ENCODE assay signal across 16 cellular contexts in genomic region chr10:103784723-103785418, GRCh38.
DNase-seq lines count a peak whose midpoint lies in the region; ATAC-seq, FAIRE-seq and TF ChIP-seq lines count a peak whose summit lies in the region.
"Had no signal": no experiment of that assay in that cellular context is flagged by ENCODE, and none has a peak within 500 bp of the region (broad histone marks: within the 10 kb centered on the region; RNA-seq: fewer than 3 reads in every experiment).

No MANE protein-coding gene starts in this region.

- TF ChIP-seq CTCF in H1 (IDR thresholded peaks at IDR 0.05; ENCODE audit: control extremely low read depth in 1 of 3, insufficient read depth in 1 of 3, low read depth in 1 of 3, low read length in 3 of 3) = no peak

- H3K4me1 ChIP-seq in H1 (replicated peaks in 1 of 4; ENCODE audit: control insufficient read depth in 3 of 4, insufficient read depth in 4 of 4, low read length in 3 of 4) (peaks cover 0 to 2% (median 0%) of the 10 kb centered on the region in 4 experiments; a peak in 2 of 7 replicates), neuronal stem cell (ENCODE audit: control insufficient read depth in 2 of 2, insufficient read depth in 1 of 2, low read depth in 1 of 2, low read length in 2 of 2) (peaks cover 0 to 4% of the 10 kb centered on the region in 2 donors)
- H3K4me1 ChIP-seq: BE2C had no signal

- no peak overlapping the region for H2BK20ac ChIP-seq in H1 (ENCODE audit: low read length)

- H4K91ac ChIP-seq in H1 (replicated peaks; ENCODE audit: insufficient read length, low read length) (no peak overlapping the region), neuronal stem cell (ENCODE audit: low read depth, low read length, poor library complexity) (no peak overlapping the region)

- no peak overlapping the region for H2AK5ac ChIP-seq in H1 (ENCODE audit: low read depth, low read length)
- H2AK5ac ChIP-seq in neuronal stem cell (ENCODE audit: low read depth, low read length) = peak overlapping the region; percentile 92

- H3K4me3 ChIP-seq in H1 (ENCODE audit: extremely low read depth in 1 of 4, insufficient read depth in 2 of 4, low read depth in 3 of 4, low read length in 4 of 4) (no peak overlapping the region), neuronal stem cell (ENCODE audit: low read length in 2 of 2) (no peak overlapping the region)
- H3K4me3 ChIP-seq: skin epidermis, uterus had no signal

- no peak overlapping the region for H2BK12ac ChIP-seq in H1 (ENCODE audit: low read depth, low read length)
- H2BK12ac ChIP-seq in neuronal stem cell (ENCODE audit: low read length) = no peak overlapping the region

- no peak for TF ChIP-seq RAD21 in H1 (IDR thresholded peaks at IDR 0.05 in 1 of 2, conservative IDR thresholded peaks at IDR 0.05 in 1 of 2; ENCODE audit: low read depth in 2 of 2, low read length in 2 of 2)

- no peak for TF ChIP-seq POLR2A in H1 (IDR thresholded peaks at IDR 0.05; ENCODE audit: control extremely low read depth in 1 of 2, low read depth in 2 of 2, low read length in 2 of 2)

- no peak for ATAC-seq in GM21825 (IDR thresholded peaks at IDR 0.05; ENCODE audit: unreplicated experiment)

- POLR2A ChIA-PET in H1 (lab: Charles Lee; ENCODE audit: partially characterized antibody) = interaction anchor here (1.0 kb wide), 1 partner anchor 30 kb away, joined by 3 read pairs; no protein-coding TSS in a partner anchor

- no peak for TF ChIP-seq EP300 in H1 (IDR thresholded peaks at IDR 0.05; ENCODE audit: borderline replicate concordance in 1 of 2, low read depth in 2 of 2, low read length in 2 of 2)

- H3K36me3 ChIP-seq in H1 (ENCODE audit: control insufficient read depth in 2 of 4, insufficient read depth in 4 of 4, low read length in 3 of 4) (no peaks in the 10 kb centered on the region), neuronal stem cell (replicated peaks in 1 of 2; ENCODE audit: control insufficient read depth in 2 of 2, insufficient read depth in 2 of 2, low read length in 2 of 2) (peaks cover 0 to 4% of the 10 kb centered on the region in 2 donors)
- H3K36me3 ChIP-seq: uterus had no signal

- no peak overlapping the region for H3K14ac ChIP-seq in H1 (ENCODE audit: insufficient read length)
- H3K14ac ChIP-seq in neuronal stem cell (ENCODE audit: low read length) = no peak overlapping the region

- no peak overlapping the region for H2BK5ac ChIP-seq in H1 (ENCODE audit: low read depth, low read length)
- H2BK5ac ChIP-seq in neuronal stem cell (ENCODE audit: low read length) = peak overlapping the region; percentile 67

- H2AFZ ChIP-seq in H1 (ENCODE audit: low read length) = no peak overlapping the region
- no peak overlapping the region for H2AFZ ChIP-seq in neuronal stem cell (ENCODE audit: low read length)

- H3K9ac ChIP-seq in H1 (replicated peaks in 1 of 4; ENCODE audit: extremely low read depth in 1 of 4, low read depth in 3 of 4, low read length in 3 of 4) (no peak overlapping the region), neuronal stem cell (ENCODE audit: low read depth, low read length, poor library complexity) (peak overlapping the region; percentile 76)

- peak; percentile 27 for DNase-seq in NCI-H146 (lab: John Stamatoyannopoulos, UW)
- DNase-seq in NCI-H146 treated with DMSO at 0.1 percent for 48 hours (lab: John Stamatoyannopoulos, UW; ENCODE audit: unreplicated experiment) = no peak
- peak; percentile 8 for DNase-seq in LoVo (ENCODE audit: low spot score)
- DNase-seq in H1 (ENCODE audit: low read depth in 1 of 2, low spot score in 2 of 2) = no peak
- no peak for DNase-seq in neuronal stem cell (ENCODE audit: low spot score)
- no peak for DNase-seq in T-helper 1 cell
- DNase-seq in SKM-1 (lab: John Stamatoyannopoulos, UW; ENCODE audit: unreplicated experiment) = no peak
- DNase-seq: activated naive CD8-positive, alpha-beta T cell treated with anti-CD3 and anti-CD28 coated beads, Interleukin-2, amount 10 ng/mL, durations not matched to agents 7 days and 5 days; BE2C; endodermal cell; NCI-H187; stimulated activated CD4-positive, alpha-beta T cell treated with anti-CD3 and anti-CD28 coated beads, Interleukin-4, amount 100 ng/mL, for 1 hour; uterus had no signal

- FAIRE-seq in H1 (lab: Jason Lieb, UNC) = no peak
- FAIRE-seq: GM12892 had no signal

- no peaks in the 10 kb centered on the region for H3K23me2 ChIP-seq in H1 (ENCODE audit: low read depth, low read length)

- H3K18ac ChIP-seq in H1 (ENCODE audit: extremely low read depth, low read length) (peak overlapping the region; percentile 24; the same call in 1 of the 2 replicates), neuronal stem cell (ENCODE audit: low read length) (peak overlapping the region; percentile 49)

- H3K23ac ChIP-seq in H1 (ENCODE audit: insufficient read length) = no peak overlapping the region
- H3K23ac ChIP-seq in neuronal stem cell (ENCODE audit: low read depth, low read length, poor library complexity) = peak overlapping the region; percentile 45

- CTCF ChIA-PET in H1 (lab: Charles Lee; ENCODE audit: partially characterized antibody) = interaction anchor here (0.7 to 8.5 kb wide), 7 partner anchors 12 to 223 kb away, joined by 3 to 73 read pairs (median 4); partner anchors contain the start of gene SH3PXD2A

- H2BK120ac ChIP-seq in H1 (replicated peaks; ENCODE audit: low read depth, low read length) = no peak overlapping the region
- no peak overlapping the region for H2BK120ac ChIP-seq in neuronal stem cell (ENCODE audit: low read depth, low read length)

- H4K5ac ChIP-seq in H1 (ENCODE audit: insufficient read length, low read depth, low read length) = no peak overlapping the region

- no peak overlapping the region for H3K27ac ChIP-seq in H1 (ENCODE audit: low read depth, low read length)
- H3K27ac ChIP-seq in neuronal stem cell (replicated peaks; ENCODE audit: low read length) = no peak overlapping the region
- H3K27ac ChIP-seq: uterus had no signal

- H4K20me1 ChIP-seq in H1 (replicated peaks in 1 of 2; ENCODE audit: control insufficient read depth in 1 of 2, insufficient read depth in 2 of 2, low read length in 2 of 2) = no peaks in the 10 kb centered on the region

- H3K4ac ChIP-seq in H1 (replicated peaks; ENCODE audit: insufficient read length, low read depth, low read length) (no peak overlapping the region), neuronal stem cell (ENCODE audit: low read length) (no peak overlapping the region)

- no peak overlapping the region for H3K56ac ChIP-seq in H1 (replicated peaks; ENCODE audit: insufficient read length, low read depth, low read length)

- H3K79me2 ChIP-seq in H1 (ENCODE audit: control insufficient read depth in 1 of 2, insufficient read depth in 2 of 2, low read length in 2 of 2) = no peaks in the 10 kb centered on the region

- H3K79me1 ChIP-seq in H1 (ENCODE audit: low read depth, low read length) (no peaks in the 10 kb centered on the region), neuronal stem cell (ENCODE audit: low read depth, low read length) (no peaks in the 10 kb centered on the region)

- 81% methylated on average over 8 of the region's 9 CpGs; no CpG with 5 or more reads in 1 of the 2 experiments for WGBS in H1 (ENCODE audit: extremely low coverage in 1 of 2, insufficient coverage in 1 of 2, insufficient read length in 1 of 2, insufficient replicate concordance in 2 of 2, low coverage in 1 of 2, low lambda C conversion rate in 2 of 2, missing lambda C conversion rate in 1 of 2), 2 experiments
- WGBS in neuronal stem cell (ENCODE audit: extremely low coverage in 2 of 2, insufficient read length in 2 of 2, insufficient replicate concordance in 1 of 2), 2 donors = no CpG with 5 or more reads among the region's 9 CpGs

- H4K8ac ChIP-seq in H1 (ENCODE audit: extremely low read depth, insufficient read depth, low read length) (no peak overlapping the region), neuronal stem cell (ENCODE audit: low read depth, low read length) (no peak overlapping the region)

- H2BK15ac ChIP-seq in H1 (ENCODE audit: low read length) (no peak overlapping the region; the same call in 1 of the 2 replicates), neuronal stem cell (ENCODE audit: low read length) (peak overlapping the region; percentile 75)

- H3K4me2 ChIP-seq in H1 (ENCODE audit: insufficient read depth in 1 of 2, low read depth in 2 of 2, low read length in 2 of 2) = no peak overlapping the region
- no peak overlapping the region for H3K4me2 ChIP-seq in neuronal stem cell (ENCODE audit: insufficient read depth, low read length, poor library complexity, severe bottlenecking)

- H3K9me3 ChIP-seq in H1 (ENCODE audit: insufficient read depth in 2 of 2, low read depth in 1 of 2, low read length in 1 of 2) = no peaks in the 10 kb centered on the region
- H3K9me3 ChIP-seq in neuronal stem cell (replicated peaks in 1 of 2; ENCODE audit: control insufficient read depth in 2 of 2, insufficient read depth in 1 of 2, low read depth in 1 of 2, low read length in 2 of 2) = peaks cover 0 to 3% of the 10 kb centered on the region in 2 donors
- H3K9me3 ChIP-seq: BE2C, uterus had no signal

- H3K27me3 ChIP-seq in H1 (replicated peaks in 1 of 4; ENCODE audit: control insufficient read depth in 3 of 4, extremely low read depth in 1 of 4, insufficient read depth in 3 of 4, low read length in 3 of 4) (no peaks in the 10 kb centered on the region), neuronal stem cell (ENCODE audit: control insufficient read depth in 3 of 3, insufficient read depth in 3 of 3, low read depth in 1 of 3, low read length in 3 of 3) (no peaks in the 10 kb centered on the region)
- H3K27me3 ChIP-seq: BE2C, uterus had no signal

TF ChIP-seq in H1, 55 proteins besides CTCF, POLR2A, EP300 and RAD21 (continues in another document):
- no peak for TF ChIP-seq SIRT6 (IDR thresholded peaks at IDR 0.05; ENCODE audit: low read length)
- no peak for TF ChIP-seq SAP30 (IDR thresholded peaks at IDR 0.05; ENCODE audit: insufficient read depth, insufficient replicate concordance, low read length)
- TF ChIP-seq CBX8 (IDR thresholded peaks at IDR 0.05; ENCODE audit: borderline replicate concordance, low read depth, low read length) = no peak
- no peak for TF ChIP-seq E2F6 (IDR thresholded peaks at IDR 0.05)
- TF ChIP-seq SIX5 (IDR thresholded peaks at IDR 0.05; ENCODE audit: low read depth, low read length) = no peak
- TF ChIP-seq BCL11A (IDR thresholded peaks at IDR 0.05; ENCODE audit: low read depth in 2 of 2, low read length in 2 of 2) = no peak
- TF ChIP-seq EZH2 (IDR thresholded peaks at IDR 0.05; ENCODE audit: low read depth, low read length, severe bottlenecking) = no peak
- TF ChIP-seq GABPA (IDR thresholded peaks at IDR 0.05; ENCODE audit: borderline replicate concordance, insufficient read depth, low read length) = no peak
- TF ChIP-seq RNF2 (IDR thresholded peaks at IDR 0.05; ENCODE audit: borderline replicate concordance, low read depth, low read length, missing control alignments, poor library complexity, severe bottlenecking) = no peak
- no peak for TF ChIP-seq ZNF274 (IDR thresholded peaks at IDR 0.05; ENCODE audit: borderline replicate concordance, extremely low read depth, low read length)

Comparison
In these comparisons a context has a peak if more than half of its experiments do, and no peak if none do; other contexts are left out.
1. DNase-seq: peak in NCI-H146 (single experiment) and LoVo (single experiment); none in NCI-H146 treated with DMSO at 0.1 percent for 48 hours (single experiment), H1 (0 of 2), neuronal stem cell (single experiment), T-helper 1 cell (0 of 5) and SKM-1 (single experiment).